ENCODE assay signal across 18 cellular contexts in the genomic region with DNA sequence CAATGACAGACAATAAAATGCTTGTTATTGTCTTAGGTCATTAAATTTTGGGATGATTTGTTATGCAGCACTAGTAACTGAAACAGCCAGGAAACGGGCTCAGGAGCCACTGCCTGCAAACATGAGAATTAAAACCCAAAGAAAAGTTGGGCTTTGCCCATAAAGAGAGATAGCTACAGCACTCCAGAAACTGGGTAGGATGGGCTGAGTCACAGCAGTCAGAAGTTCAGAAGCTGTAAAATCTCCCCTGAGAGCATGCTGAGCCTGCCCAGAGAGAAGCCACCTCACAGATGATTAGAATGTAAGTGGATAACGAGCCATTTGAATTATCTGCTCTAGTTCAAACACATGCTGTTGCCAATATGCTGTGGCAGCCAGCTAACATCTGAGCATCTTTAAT.
A peak's percentile ranks its signal among the peaks of the same experiment; 100 is the strongest.
DNase-seq lines count a peak whose midpoint lies in the region; ATAC-seq lines count a peak whose summit lies in the region.
"Had no signal": no experiment of that assay in that cellular context is flagged by ENCODE, and none has a peak within 500 bp of the region (broad histone marks: within the 10 kb centered on the region; RNA-seq: fewer than 3 reads in every experiment).

No MANE protein-coding gene starts in this region.

- DNase-seq in DMS79 treated with DMSO at 0.1 percent for 48 hours (lab: John Stamatoyannopoulos, UW) (peak; percentile 7), NCI-H1105 (lab: John Stamatoyannopoulos, UW) (peak; percentile 38), NCI-H82 (lab: John Stamatoyannopoulos, UW) (peak; percentile 87), islet precursor cell (peak; percentile 59), COLO829 (ENCODE audit: low spot score) (no peak), left cardiac atrium (no peak)
- no peak for DNase-seq in activated CD4-positive, alpha-beta T cell treated with anti-CD3 and anti-CD28 coated beads, Interleukin-2, amount 50 U/mL, for 4 hours
- DNase-seq: activated CD4-positive, alpha-beta T cell treated with anti-CD3 and anti-CD28 coated beads, Interleukin-2, amount 50 U/mL, for 48 hours; activated gamma-delta T cell treated with Interleukin-2 at 50 U/mL for 16 hours; Calu3; cortex of kidney; gastrocnemius medialis; KBM-7; mesenchymal stem cell; naive B cell; retina; spleen; upper lobe of right lung had no signal

- no peak for ATAC-seq in left cardiac atrium
- ATAC-seq: gastrocnemius medialis, upper lobe of right lung had no signal

- intact Hi-C loops in left cardiac atrium (cut with DNase I) = no loop called here

Comparison
In these comparisons a context has a peak if more than half of its experiments do, and no peak if none do; other contexts are left out.
1. DNase-seq: peak in DMS79 treated with DMSO at 0.1 percent for 48 hours (single experiment), NCI-H1105 (single experiment), NCI-H82 (single experiment) and islet precursor cell (single experiment); none in COLO829 (single experiment), activated CD4-positive, alpha-beta T cell treated with anti-CD3 and anti-CD28 coated beads, Interleukin-2, amount 50 U/mL, for 4 hours (0 of 2) and left cardiac atrium (single experiment).